Comparison of ENCODE assay signal across 1 cellular context in genomic region chr1:191595170-191595569, GRCh38.
TF ChIP-seq lines count a peak whose summit lies in the region.

No MANE protein-coding gene starts in this region.

TF ChIP-seq in GM12878, 131 proteins besides CTCF, POLR2A, EP300 and RAD21:
- TF ChIP-seq RUNX3 (IDR thresholded peaks at IDR 0.05; ENCODE audit: low read length) (no peak), CBFB (IDR thresholded peaks at IDR 0.05; ENCODE audit: low read depth) (no peak), EGR1 (IDR thresholded peaks at IDR 0.05; ENCODE audit: borderline replicate concordance in 1 of 2, low read depth in 2 of 2, low read length in 2 of 2) (no peak), SIX5 (IDR thresholded peaks at IDR 0.05; ENCODE audit: low read depth, low read length, severe bottlenecking) (no peak), YBX1 (IDR thresholded peaks at IDR 0.05) (no peak), RBBP5 (conservative IDR thresholded peaks at IDR 0.05) (no peak), GABPA (IDR thresholded peaks at IDR 0.05; ENCODE audit: low read depth) (no peak), E4F1 (IDR thresholded peaks at IDR 0.05; ENCODE audit: borderline replicate concordance, partially characterized antibody) (no peak), NFXL1 (IDR thresholded peaks at IDR 0.05; ENCODE audit: borderline replicate concordance) (no peak), ATF2 (IDR thresholded peaks at IDR 0.05; ENCODE audit: low read length) (no peak), ETV6 (conservative IDR thresholded peaks at IDR 0.05 in 1 of 2, IDR thresholded peaks at IDR 0.05 in 1 of 2; ENCODE audit: borderline replicate concordance in 1 of 2, low read depth in 1 of 2) (no peak), YY1 (IDR thresholded peaks at IDR 0.05; ENCODE audit: low read depth, low read length) (no peak), BCL11A (IDR thresholded peaks at IDR 0.05; ENCODE audit: low read depth, low read length) (no peak)
